Comparison of ENCODE assay signal across 8 cellular contexts in genomic region chr4:102759835-102760644, GRCh38. TPM values are rescaled to one million over a fixed set of nuclear protein-coding genes. Genes with fewer than 3 reads are reported as not detected.
DNase-seq lines count a peak whose midpoint lies in the region; ATAC-seq and TF ChIP-seq lines count a peak whose summit lies in the region.

No MANE protein-coding gene starts in this region.

- peaks cover 3% of the 10 kb centered on the region for H3K36me3 Mint-ChIP-seq in progenitor cell of endocrine pancreas (ENCODE audit: insufficient read depth)

- ATAC-seq in GM18861 (IDR thresholded peaks at IDR 0.05; ENCODE audit: unreplicated experiment) (peak; percentile 46), HG02981 (IDR thresholded peaks at IDR 0.05; ENCODE audit: unreplicated experiment) (peak; percentile 57), left ventricle myocardium superior (peak; percentile 64)

- peaks cover under 1% of the 10 kb centered on the region for H3K9me3 Mint-ChIP-seq in progenitor cell of endocrine pancreas (ENCODE audit: low read depth)

- no peak for TF ChIP-seq POLR2A in adrenal gland (IDR thresholded peaks at IDR 0.05)

- no peaks in the 10 kb centered on the region for H3K9me3 ChIP-seq in adrenal gland (replicated peaks in 1 of 3)

- no peaks in the 10 kb centered on the region for H3K36me3 ChIP-seq in adrenal gland (replicated peaks in 1 of 2)

- peak overlapping the region; percentile 70 to 99 (median 90) for H3K4me3 ChIP-seq in adrenal gland

- H3K4me3 Mint-ChIP-seq in progenitor cell of endocrine pancreas (ENCODE audit: low read depth): peak overlapping the region; percentile 94

- TF ChIP-seq CTCF in C4-2B (conservative IDR thresholded peaks at IDR 0.05): no peak
- no peak for TF ChIP-seq CTCF in adrenal gland (IDR thresholded peaks at IDR 0.05)
- no peak for TF ChIP-seq CTCF in progenitor cell of endocrine pancreas (IDR thresholded peaks at IDR 0.05; ENCODE audit: unreplicated experiment)

- H3K27me3 Mint-ChIP-seq in progenitor cell of endocrine pancreas: peaks cover 5% of the 10 kb centered on the region

- intact Hi-C loops in adrenal gland (cut with DNase I): no loop called here
- intact Hi-C loops in left ventricle myocardium superior (cut with micrococcal nuclease): no loop called here

- WGBS in adrenal gland, 4 donors: 3 to 5% (median 4%) methylated on average over 24 to 25 of the region's 25 CpGs

- peak overlapping the region; percentile 98 for H3K27ac Mint-ChIP-seq in progenitor cell of endocrine pancreas

- H3K27ac ChIP-seq in C4-2B (peak overlapping the region; percentile 85), adrenal gland (peak overlapping the region; percentile 72 to 89 (median 84))

- no peaks in the 10 kb centered on the region for H3K27me3 ChIP-seq in adrenal gland

- peaks cover 25% of the 10 kb centered on the region for H3K4me1 Mint-ChIP-seq in progenitor cell of endocrine pancreas (ENCODE audit: low read depth)

- peak; percentile 91 to 98 for DNase-seq in NOMO-1 (lab: John Stamatoyannopoulos, UW; ENCODE audit: unreplicated experiment in 2 of 2)
- DNase-seq in adrenal gland: peak in 5 of 7 donors; percentile 16 to 75 (median 64)
- no peak for DNase-seq in left ventricle myocardium superior
- no peak for DNase-seq in progenitor cell of endocrine pancreas (ENCODE audit: low spot score, unreplicated experiment)
- DNase-seq in HuH-7 (ENCODE audit: low spot score): no peak

- peaks cover 15 to 28% of the 10 kb centered on the region in 2 donors for H3K4me1 ChIP-seq in adrenal gland (replicated peaks in 1 of 2)

RNA-seq across cellular contexts. Expression of gene MANBA, which starts 0.7 kb away (rescaled TPM):
- total RNA-seq in adrenal gland (10 to 100 TPM; 25.7 to 84.1 (median 59.1) TPM), left ventricle myocardium superior (27.3 TPM), progenitor cell of endocrine pancreas (48.9 and 49.7 TPM in 2 replicates)
- polyA plus RNA-seq in adrenal gland: 10 to 100 TPM; 21.5 to 25.9 (median 21.5) TPM

Comparison
In these comparisons a context has a peak if more than half of its experiments do, and no peak if none do; other contexts are left out.
1. DNase-seq: peak in NOMO-1 (2 of 2) and adrenal gland (5 of 7); none in left ventricle myocardium superior (single experiment), progenitor cell of endocrine pancreas (single experiment) and HuH-7 (single experiment).
2. Peak in every context shown above with its lines, with median percentiles within 50 percentile points of each other: ATAC-seq.